In genomic region chr9:92133949-92134604, GRCh38 we compare ENCODE assay signal across 8 cellular contexts. TPM values are rescaled to one million over a fixed set of nuclear protein-coding genes. Genes with fewer than 3 reads are reported as not detected.
A peak's percentile ranks its signal among the peaks of the same experiment; 100 is the strongest.
DNase-seq lines count a peak whose midpoint lies in the region; ATAC-seq and TF ChIP-seq lines count a peak whose summit lies in the region.

No MANE protein-coding gene starts in this region.

- no peak overlapping the region for H3K4me3 ChIP-seq in SJSA1
- H3K4me3 ChIP-seq in tibial artery, result peak overlapping the region; percentile 25 to 39

- intact Hi-C loops in tibial artery (cut with DNase I; ENCODE audit: low total_unique reads), result no loop called here

- H3K36me3 ChIP-seq in SJSA1 (no peaks in the 10 kb centered on the region), tibial artery (no peaks in the 10 kb centered on the region)

- peaks cover 13% of the 10 kb centered on the region for H3K4me1 Mint-ChIP-seq in osteocyte (ENCODE audit: unreplicated experiment)

- DNase-seq in COR-L47 (lab: John Stamatoyannopoulos, UW) (peak; percentile 84), M059J (ENCODE audit: low read depth) (peak; percentile 85), SJSA1 (ENCODE audit: low read depth in 1 of 2, low spot score in 2 of 2) (peak; percentile 77 to 84), germinal center (ENCODE audit: low spot score) (peak; percentile 84), osteocyte (ENCODE audit: extremely low spot score, unreplicated experiment) (peak; percentile 93), tibial artery (peak; percentile 72 to 86)
- DNase-seq in activated effector memory CD4-positive, alpha-beta T cell treated with anti-CD3 and anti-CD28 coated beads, Interleukin-2, amount 50 U/mL, for 16 hours, result peak; percentile 92

- peak; percentile 63 for ATAC-seq in GM21619 (IDR thresholded peaks at IDR 0.05; ENCODE audit: unreplicated experiment)

- H3K4me1 ChIP-seq in SJSA1 (replicated peaks) (0 out of 2 replicates have a peak, but pooled peaks cover 6% of the 10 kb centered on the region), tibial artery (peaks cover 0 to 16% (median 5%) of the 10 kb centered on the region in 4 donors)

- TF ChIP-seq CTCF in osteocyte (IDR thresholded peaks at IDR 0.05) (peak; percentile 98), tibial artery (IDR thresholded peaks at IDR 0.05) (peak; percentile 65 to 90)

- H3K36me3 Mint-ChIP-seq in osteocyte (ENCODE audit: unreplicated experiment), result no peaks in the 10 kb centered on the region

- H3K27ac ChIP-seq in SJSA1, result no peak overlapping the region
- H3K27ac ChIP-seq in tibial artery, result peak overlapping the region; percentile 38 to 51

- H3K4me3 Mint-ChIP-seq in osteocyte (ENCODE audit: unreplicated experiment), result peak overlapping the region; percentile 46

- no peaks in the 10 kb centered on the region for H3K9me3 ChIP-seq in SJSA1 (replicated peaks)
- H3K9me3 ChIP-seq in tibial artery, result no peaks in the 10 kb centered on the region

- H3K27me3 Mint-ChIP-seq in osteocyte (ENCODE audit: unreplicated experiment), result peaks cover 11% of the 10 kb centered on the region

- H3K9me3 Mint-ChIP-seq in osteocyte (ENCODE audit: unreplicated experiment), result peaks cover 9% of the 10 kb centered on the region

- H3K27me3 ChIP-seq in SJSA1 (replicated peaks), result no peaks in the 10 kb centered on the region
- peaks cover 0 to 14% of the 10 kb centered on the region in 2 donors for H3K27me3 ChIP-seq in tibial artery

- H3K27ac Mint-ChIP-seq in osteocyte (ENCODE audit: unreplicated experiment), result peak overlapping the region; percentile 74

RNA-seq across cellular contexts. Expression of gene SPTLC1, which starts 18.9 kb away (rescaled TPM):
- total RNA-seq in M059J (2014; rRNA removed; shearing (Covaris generic)), result 123 and 134 TPM in 2 replicates
- total RNA-seq in SJSA1 (2014; rRNA removed; shearing (Covaris generic)), result 115 and 118 TPM in 2 replicates
- total RNA-seq in osteocyte, result 90.7 and 93.9 TPM in 2 replicates
